27 cellular contexts compared by ENCODE assay signal in the genomic region with DNA sequence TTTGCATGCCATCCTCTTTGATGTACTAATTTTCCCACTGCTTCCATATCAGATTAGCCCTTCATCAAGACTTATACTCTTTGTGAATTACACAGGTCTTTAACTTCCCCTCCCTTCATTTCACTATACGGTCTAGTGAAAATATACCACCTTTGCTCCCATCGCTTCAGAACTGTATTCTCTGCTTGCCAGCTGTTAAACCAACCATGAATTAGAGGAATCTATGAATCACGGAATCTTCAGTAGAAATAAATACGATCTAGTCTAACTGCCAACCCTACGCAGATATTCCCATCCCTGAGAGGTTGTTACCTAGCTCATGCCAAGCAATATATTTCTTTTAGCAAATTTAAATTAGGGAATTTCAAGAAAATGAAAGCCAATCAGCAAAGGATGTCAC.
"Had no signal": no experiment of that assay in that cellular context is flagged by ENCODE, and none has a peak within 500 bp of the region (broad histone marks: within the 10 kb centered on the region; RNA-seq: fewer than 3 reads in every experiment).

No MANE protein-coding gene starts in this region.

- H3K4me3 ChIP-seq: ascending aorta, cardiac muscle cell had no signal

- DNase-seq: activated B cell treated with CpG ODN at 0.5 μM for 24 hours; activated CD4-positive, alpha-beta memory T cell treated with anti-CD3 and anti-CD28 coated beads, Interleukin-2, amount 10 ng/mL, durations not matched to agents 7 days and 5 days; activated CD4-positive, alpha-beta T cell treated with anti-CD3 and anti-CD28 coated beads for 4 hours; activated CD4-positive, alpha-beta T cell treated with anti-CD3 and anti-CD28 coated beads, Interleukin-2, amount 10 ng/mL, durations not matched to agents 7 days and 5 days; activated CD4-positive, alpha-beta T cell treated with anti-CD3 and anti-CD28 coated beads, Interleukin-2, amount 50 U/mL, for 48 hours; activated CD4-positive, CD25-positive, alpha-beta regulatory T cell treated with anti-CD3 and anti-CD28 coated beads, Interleukin-2, amount 50 U/mL, for 72 hours; activated CD8-positive, alpha-beta memory T cell treated with anti-CD3 and anti-CD28 coated beads for 24 hours; activated CD8-positive, alpha-beta memory T cell treated with anti-CD3 and anti-CD28 coated beads, Interleukin-2, amount 10 ng/mL, durations not matched to agents 7 days and 5 days; activated CD8-positive, alpha-beta memory T cell treated with anti-CD3 and anti-CD28 coated beads, Interleukin-2, amount 50 U/mL, for 48 hours; activated CD8-positive, alpha-beta T cell treated with anti-CD3 and anti-CD28 coated beads, Interleukin-2, amount 10 ng/mL, durations not matched to agents 7 days and 5 days; activated effector memory CD4-positive, alpha-beta T cell treated with Interleukin-2 at 50 U/mL for 16 hours; activated gamma-delta T cell; activated naive CD4-positive, alpha-beta T cell treated with anti-CD3 and anti-CD28 coated beads, Interleukin-2, amount 10 ng/mL, durations not matched to agents 7 days and 5 days; activated naive CD4-positive, alpha-beta T cell treated with Interleukin-2 at 50 U/mL for 16 hours; activated naive CD8-positive, alpha-beta T cell treated with anti-CD3 and anti-CD28 coated beads, Interleukin-2, amount 10 ng/mL, durations not matched to agents 7 days and 5 days; activated naive CD8-positive, alpha-beta T cell treated with anti-CD3 and anti-CD28 coated beads, Interleukin-2, amount 50 U/mL, for 24 hours; activated T-cell treated with anti-CD3 and anti-CD28 coated beads, Interleukin-2, amount 50 U/mL, for 24 hours; activated T-cell treated with anti-CD3 and anti-CD28 coated beads, Interleukin-2, amount 50 U/mL, for 48 hours; amygdala; anterior cingulate cortex; caudate nucleus; cerebellar nuclear complex; T-cell; T-helper 17 cell had no signal

- H3K36me3 ChIP-seq: ascending aorta, cardiac muscle cell had no signal

- H3K27me3 ChIP-seq: ascending aorta, cardiac muscle cell had no signal

- H3K27ac ChIP-seq: ascending aorta, cardiac muscle cell, VCaP had no signal
